Comparison of ENCODE assay signal across 18 cellular contexts in genomic region chr6:70652216-70652615, GRCh38. TPM values are rescaled to one million over a fixed set of nuclear protein-coding genes. Genes with fewer than 3 reads are reported as not detected.
A peak's percentile ranks its signal among the peaks of the same experiment; 100 is the strongest.
DNase-seq lines count a peak whose midpoint lies in the region; ATAC-seq and TF ChIP-seq lines count a peak whose summit lies in the region.
"Had no signal": no experiment of that assay in that cellular context is flagged by ENCODE, and none has a peak within 500 bp of the region (broad histone marks: within the 10 kb centered on the region; RNA-seq: fewer than 3 reads in every experiment).

No MANE protein-coding gene starts in this region.

- no CpG with 5 or more reads among the region's 1 CpG for WGBS in right lobe of liver (ENCODE audit: insufficient coverage, low coverage, low lambda C conversion rate, missing lambda C conversion rate)

- H3K4me3 ChIP-seq in right lobe of liver: no peak overlapping the region
- H3K4me3 ChIP-seq: BLaER1 treated with 17β-estradiol and CSF1 and Interleukin-3, amounts not matched to agents 10 nM and 100 nM; GM23338 had no signal

- TF ChIP-seq CTCF in right lobe of liver (IDR thresholded peaks at IDR 0.05): no peak

- H3K27ac Mint-ChIP-seq in activated naive CD4-positive, alpha-beta T cell treated with anti-CD3 and anti-CD28 coated beads, Interleukin-2, amount 10 ng/mL, durations not matched to agents 7 days and 5 days: peak overlapping the region; percentile 87
- H3K27ac Mint-ChIP-seq in activated T-helper 17 cell treated with anti-CD3 and anti-CD28 coated beads, Interleukin-2, amount 50 U/mL, for 72 hours: peak overlapping the region; percentile 70
- H3K27ac Mint-ChIP-seq: B cell, GM23338, IgD-negative memory B cell had no signal

- no peak overlapping the region for H3K27ac ChIP-seq in right lobe of liver
- H3K27ac ChIP-seq: BLaER1 treated with 17β-estradiol and CSF1 and Interleukin-3, amounts not matched to agents 10 nM and 100 nM; HL-60 had no signal

- no peak for ATAC-seq in activated T-helper 17 cell treated with anti-CD3 and anti-CD28 coated beads, Interleukin-2, amount 50 U/mL, for 72 hours (replicated peaks)
- peak in 3 of 4 donors; percentile 37 to 59 (median 45) for ATAC-seq in right lobe of liver
- no peak for ATAC-seq in HG03565 (IDR thresholded peaks at IDR 0.05; ENCODE audit: unreplicated experiment)
- ATAC-seq: GM23338 had no signal

- TF ChIP-seq POLR2A in right lobe of liver (IDR thresholded peaks at IDR 0.05): no peak

- peaks cover 9% of the 10 kb centered on the region for H3K36me3 Mint-ChIP-seq in activated naive CD4-positive, alpha-beta T cell treated with anti-CD3 and anti-CD28 coated beads, Interleukin-2, amount 10 ng/mL, durations not matched to agents 7 days and 5 days
- H3K36me3 Mint-ChIP-seq in activated T-helper 17 cell treated with anti-CD3 and anti-CD28 coated beads, Interleukin-2, amount 50 U/mL, for 72 hours (ENCODE audit: low read depth): no peaks in the 10 kb centered on the region
- H3K36me3 Mint-ChIP-seq: CD4-positive, CD25-positive, alpha-beta regulatory T cell; IgD-negative memory B cell had no signal

- peaks cover 4% of the 10 kb centered on the region for H3K9me3 Mint-ChIP-seq in activated naive CD4-positive, alpha-beta T cell treated with anti-CD3 and anti-CD28 coated beads, Interleukin-2, amount 10 ng/mL, durations not matched to agents 7 days and 5 days
- no peaks in the 10 kb centered on the region for H3K9me3 Mint-ChIP-seq in activated T-helper 17 cell treated with anti-CD3 and anti-CD28 coated beads, Interleukin-2, amount 50 U/mL, for 72 hours
- H3K9me3 Mint-ChIP-seq: GM23338, IgD-negative memory B cell had no signal

- H3K27me3 Mint-ChIP-seq in activated naive CD4-positive, alpha-beta T cell treated with anti-CD3 and anti-CD28 coated beads, Interleukin-2, amount 10 ng/mL, durations not matched to agents 7 days and 5 days: no peaks in the 10 kb centered on the region
- no peaks in the 10 kb centered on the region for H3K27me3 Mint-ChIP-seq in activated T-helper 17 cell treated with anti-CD3 and anti-CD28 coated beads, Interleukin-2, amount 50 U/mL, for 72 hours
- H3K27me3 Mint-ChIP-seq: B cell; CD4-positive, CD25-positive, alpha-beta regulatory T cell had no signal

- H3K36me3 ChIP-seq in right lobe of liver: no peaks in the 10 kb centered on the region
- H3K36me3 ChIP-seq: BLaER1 treated with 17β-estradiol and CSF1 and Interleukin-3, amounts not matched to agents 10 nM and 100 nM had no signal

- no peaks in the 10 kb centered on the region for H3K27me3 ChIP-seq in right lobe of liver
- H3K27me3 ChIP-seq: BLaER1 treated with 17β-estradiol and CSF1 and Interleukin-3, amounts not matched to agents 10 nM and 100 nM had no signal

- CTCF ChIA-PET in activated naive CD4-positive, alpha-beta T cell treated with anti-CD3 and anti-CD28 coated beads, Interleukin-2, amount 10 ng/mL, durations not matched to agents 7 days and 5 days (lab: Charles Lee): interaction anchor here (1.0 kb wide), 2 partner anchors 34 to 86 kb away, joined by 3 read pairs; partner anchors contain the start of gene SDHAF4

- H3K4me1 Mint-ChIP-seq in activated naive CD4-positive, alpha-beta T cell treated with anti-CD3 and anti-CD28 coated beads, Interleukin-2, amount 10 ng/mL, durations not matched to agents 7 days and 5 days: peaks cover 44% of the 10 kb centered on the region
- H3K4me1 Mint-ChIP-seq in activated T-helper 17 cell treated with anti-CD3 and anti-CD28 coated beads, Interleukin-2, amount 50 U/mL, for 72 hours: peaks cover 22% of the 10 kb centered on the region
- H3K4me1 Mint-ChIP-seq: B cell, GM23338 had no signal

- intact Hi-C loops in right lobe of liver (cut with DNase I): no loop called here

- H3K4me3 Mint-ChIP-seq in activated naive CD4-positive, alpha-beta T cell treated with anti-CD3 and anti-CD28 coated beads, Interleukin-2, amount 10 ng/mL, durations not matched to agents 7 days and 5 days: no peak overlapping the region
- peak overlapping the region; percentile 62 for H3K4me3 Mint-ChIP-seq in activated T-helper 17 cell treated with anti-CD3 and anti-CD28 coated beads, Interleukin-2, amount 50 U/mL, for 72 hours
- H3K4me3 Mint-ChIP-seq: B cell, GM23338 had no signal

- no peaks in the 10 kb centered on the region for H3K9me3 ChIP-seq in right lobe of liver
- H3K9me3 ChIP-seq: BLaER1 treated with 17β-estradiol and CSF1 and Interleukin-3, amounts not matched to agents 10 nM and 100 nM had no signal

- DNase-seq in activated naive CD4-positive, alpha-beta T cell treated with anti-CD3 and anti-CD28 coated beads, Interleukin-2, amount 10 ng/mL, durations not matched to agents 7 days and 5 days: no peak
- no peak for DNase-seq in activated naive CD4-positive, alpha-beta T cell (lab: John Stamatoyannopoulos, UW)
- DNase-seq in HuH-7 (ENCODE audit: low spot score) (peak; percentile 32), right lobe of liver (no peak), NCI-H748 (lab: John Stamatoyannopoulos, UW; ENCODE audit: unreplicated experiment) (no peak)
- DNase-seq in stimulated activated CD4-positive, alpha-beta T cell treated with anti-CD3 and anti-CD28 coated beads, Interleukin-15, amount 100 ng/mL, for 24 hours: no peak
- DNase-seq: CD4-positive, CD25-positive, alpha-beta regulatory T cell; DMS153; DMS79; GDM1; HCEC 1CT had no signal

- no peaks in the 10 kb centered on the region for H3K4me1 ChIP-seq in right lobe of liver

RNA-seq across cellular contexts. Expression of gene SMAP1, which starts 15.5 kb away (rescaled TPM):
- total RNA-seq in activated T-helper 17 cell treated with anti-CD3 and anti-CD28 coated beads, Interleukin-2, amount 50 U/mL, for 72 hours: 10 to 100 TPM; 24.0 to 39.5 TPM
- total RNA-seq in right lobe of liver: 10 to 100 TPM in 4 of 6 experiments, 1 to 10 TPM in 2; 9.1 to 16.1 (median 12.2) TPM

Comparison
In these comparisons a context has a peak if more than half of its experiments do, and no peak if none do; other contexts are left out.
1. ATAC-seq: peak in right lobe of liver (3 of 4); none in activated T-helper 17 cell treated with anti-CD3 and anti-CD28 coated beads, Interleukin-2, amount 50 U/mL, for 72 hours (single experiment) and HG03565 (single experiment).